In the genomic region with DNA sequence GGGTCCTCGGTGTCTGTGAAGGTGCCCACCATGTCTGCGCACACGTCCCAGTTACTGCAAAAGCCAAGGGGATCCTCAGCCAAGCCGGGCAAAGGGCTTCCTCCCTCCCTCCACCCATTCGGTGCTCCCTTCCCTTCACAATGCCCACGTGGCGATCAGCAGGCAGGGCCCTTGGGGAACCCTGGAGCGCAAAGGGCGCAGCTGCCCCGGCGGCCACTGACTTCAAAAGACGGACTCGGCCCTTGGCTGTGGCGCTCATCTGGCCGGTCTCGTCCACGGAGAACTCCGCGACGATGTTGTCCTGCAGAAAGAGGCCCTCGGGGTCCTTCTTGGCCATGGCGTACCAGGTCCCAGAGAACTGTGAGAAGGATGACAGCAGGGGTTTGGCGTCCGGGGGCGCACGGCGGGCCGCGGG, we compare ENCODE assay signal across 15 cellular contexts. TPM values are rescaled to one million over a fixed set of nuclear protein-coding genes. Genes with fewer than 3 reads are reported as not detected.
DNase-seq lines count a peak whose midpoint lies in the region; ATAC-seq lines count a peak whose summit lies in the region.
"Had no signal": no experiment of that assay in that cellular context is flagged by ENCODE, and none has a peak within 500 bp of the region (broad histone marks: within the 10 kb centered on the region; RNA-seq: fewer than 3 reads in every experiment).

No MANE protein-coding gene starts in this region.

- H3K4me1 ChIP-seq in ES-I3 (ENCODE audit: insufficient read depth, low read length): no peaks in the 10 kb centered on the region
- H3K4me1 ChIP-seq in iPS-20b (ENCODE audit: insufficient read depth, low read length): 0 out of 2 replicates have a peak, but pooled peaks cover 6% of the 10 kb centered on the region
- H3K4me1 ChIP-seq: BLaER1 had no signal

- H3K9me3 ChIP-seq in ES-I3 (ENCODE audit: control insufficient read depth, insufficient read depth, low read length) (no peaks in the 10 kb centered on the region), iPS-20b (ENCODE audit: insufficient read depth, low read depth, low read length) (no peaks in the 10 kb centered on the region)
- H3K9me3 ChIP-seq: transverse colon had no signal

- peak overlapping the region; percentile 58; the same call in 1 of the 2 replicates for H3K4me3 ChIP-seq in iPS-20b (ENCODE audit: low read length)
- H3K4me3 ChIP-seq: BLaER1, K562 had no signal

- peaks cover 40% of the 10 kb centered on the region for H3K27me3 Mint-ChIP-seq in activated CD8-positive, alpha-beta T cell treated with anti-CD3 and anti-CD28 coated beads, Interleukin-2, amount 10 ng/mL, durations not matched to agents 7 days and 5 days (ENCODE audit: low read depth)
- H3K27me3 Mint-ChIP-seq in T-cell: peaks cover 29 to 45% of the 10 kb centered on the region in 2 donors

- H3K27ac ChIP-seq in iPS-20b (ENCODE audit: low read length): no peak overlapping the region
- H3K27ac ChIP-seq: BLaER1, transverse colon had no signal

- H3K36me3 ChIP-seq in ES-I3 (ENCODE audit: insufficient read depth, low read length): no peaks in the 10 kb centered on the region
- no peaks in the 10 kb centered on the region for H3K36me3 ChIP-seq in iPS-20b (ENCODE audit: insufficient read depth, low read depth, low read length)
- H3K36me3 ChIP-seq: BLaER1, transverse colon had no signal

- H3K4me3 Mint-ChIP-seq in activated CD8-positive, alpha-beta T cell treated with anti-CD3 and anti-CD28 coated beads, Interleukin-2, amount 10 ng/mL, durations not matched to agents 7 days and 5 days: no peak overlapping the region
- no peak overlapping the region for H3K4me3 Mint-ChIP-seq in T-cell
- H3K4me3 Mint-ChIP-seq: activated naive CD8-positive, alpha-beta T cell treated with anti-CD3 and anti-CD28 coated beads, Interleukin-2, amount 50 U/mL, for 24 hours had no signal

- H3K9ac ChIP-seq in ES-I3 (ENCODE audit: low read depth, low read length) (peak overlapping the region; percentile 33; the same call in 1 of the 2 replicates), iPS-20b (ENCODE audit: low read depth, low read length) (no peak overlapping the region)
- H3K9ac ChIP-seq: BLaER1 had no signal

- peaks cover 71% of the 10 kb centered on the region for H3K27me3 ChIP-seq in iPS-20b (ENCODE audit: insufficient read depth, low read length)
- H3K27me3 ChIP-seq: BLaER1 had no signal

- H3K27ac Mint-ChIP-seq in activated CD8-positive, alpha-beta T cell treated with anti-CD3 and anti-CD28 coated beads, Interleukin-2, amount 10 ng/mL, durations not matched to agents 7 days and 5 days: no peak overlapping the region
- no peak overlapping the region for H3K27ac Mint-ChIP-seq in T-cell
- H3K27ac Mint-ChIP-seq: activated naive CD8-positive, alpha-beta T cell treated with anti-CD3 and anti-CD28 coated beads, Interleukin-2, amount 50 U/mL, for 24 hours had no signal

- ATAC-seq in activated CD8-positive, alpha-beta T cell treated with anti-CD3 and anti-CD28 coated beads, Interleukin-2, amount 10 ng/mL, durations not matched to agents 7 days and 5 days: no peak
- no peak for ATAC-seq in T-cell (replicated peaks in 1 of 4)
- ATAC-seq: K562 had no signal

- CTCF ChIA-PET in activated CD8-positive, alpha-beta T cell treated with anti-CD3 and anti-CD28 coated beads, Interleukin-2, amount 10 ng/mL, durations not matched to agents 7 days and 5 days (lab: Charles Lee): no interaction called here
- CTCF ChIA-PET in T-cell (lab: Charles Lee): no interaction called here

- H3K4me1 Mint-ChIP-seq in activated CD8-positive, alpha-beta T cell treated with anti-CD3 and anti-CD28 coated beads, Interleukin-2, amount 10 ng/mL, durations not matched to agents 7 days and 5 days (ENCODE audit: low read depth): no peaks in the 10 kb centered on the region
- no peaks in the 10 kb centered on the region for H3K4me1 Mint-ChIP-seq in T-cell
- H3K4me1 Mint-ChIP-seq: activated naive CD8-positive, alpha-beta T cell treated with anti-CD3 and anti-CD28 coated beads, Interleukin-2, amount 50 U/mL, for 24 hours had no signal

- H3K9me3 Mint-ChIP-seq in activated CD8-positive, alpha-beta T cell treated with anti-CD3 and anti-CD28 coated beads, Interleukin-2, amount 10 ng/mL, durations not matched to agents 7 days and 5 days (ENCODE audit: insufficient read depth): no peaks in the 10 kb centered on the region
- H3K9me3 Mint-ChIP-seq in T-cell: no peaks in the 10 kb centered on the region
- H3K9me3 Mint-ChIP-seq: activated naive CD8-positive, alpha-beta T cell treated with anti-CD3 and anti-CD28 coated beads, Interleukin-2, amount 50 U/mL, for 24 hours had no signal

- peak; percentile 3 for DNase-seq in astrocyte of the hippocampus (ENCODE audit: low read depth, low spot score)
- DNase-seq in retina: peak; percentile 43
- DNase-seq in activated CD8-positive, alpha-beta T cell treated with anti-CD3 and anti-CD28 coated beads, Interleukin-2, amount 10 ng/mL, durations not matched to agents 7 days and 5 days: no peak
- DNase-seq in HCEC 1CT: no peak
- no peak for DNase-seq in T-cell
- no peak for DNase-seq in NCI-H2196 (lab: John Stamatoyannopoulos, UW; ENCODE audit: unreplicated experiment)
- DNase-seq: activated naive CD8-positive, alpha-beta T cell treated with anti-CD3 and anti-CD28 coated beads, Interleukin-2, amount 50 U/mL, for 24 hours; NCI-H2081; transverse colon had no signal

- POLR2A ChIA-PET in activated CD8-positive, alpha-beta T cell treated with anti-CD3 and anti-CD28 coated beads, Interleukin-2, amount 10 ng/mL, durations not matched to agents 7 days and 5 days (lab: Charles Lee): no interaction called here
- POLR2A ChIA-PET in T-cell (lab: Charles Lee): no interaction called here

- H3K36me3 Mint-ChIP-seq in activated CD8-positive, alpha-beta T cell treated with anti-CD3 and anti-CD28 coated beads, Interleukin-2, amount 10 ng/mL, durations not matched to agents 7 days and 5 days (ENCODE audit: low read depth): no peaks in the 10 kb centered on the region
- H3K36me3 Mint-ChIP-seq in T-cell: no peaks in the 10 kb centered on the region

RNA-seq across cellular contexts. Expression of gene RBP4, which starts 0.6 kb away (rescaled TPM):
- not detected for total RNA-seq in activated CD8-positive, alpha-beta T cell treated with anti-CD3 and anti-CD28 coated beads, Interleukin-2, amount 10 ng/mL, durations not matched to agents 7 days and 5 days
- 1 to 10 TPM in 3 of 5 donors, not detected in 2; 1.3 to 3.8 (median 2.5) TPM for total RNA-seq in T-cell
- total RNA-seq: fibroblast of lung, kidney epithelial cell had no signal

RNA-seq across cellular contexts. Expression of gene PDE6C, which starts 11.9 kb away (rescaled TPM):
- total RNA-seq in activated CD8-positive, alpha-beta T cell treated with anti-CD3 and anti-CD28 coated beads, Interleukin-2, amount 10 ng/mL, durations not matched to agents 7 days and 5 days: not detected
- total RNA-seq in T-cell: not detected
- total RNA-seq: fibroblast of lung, K562, kidney epithelial cell, transverse colon had no signal

RNA-seq across cellular contexts. Expression of gene FFAR4, which starts 34.0 kb away (rescaled TPM):
- not detected for total RNA-seq in activated CD8-positive, alpha-beta T cell treated with anti-CD3 and anti-CD28 coated beads, Interleukin-2, amount 10 ng/mL, durations not matched to agents 7 days and 5 days
- not detected for total RNA-seq in T-cell
- total RNA-seq: fibroblast of lung, K562, kidney epithelial cell had no signal

Comparison
In these comparisons a context has a peak if more than half of its experiments do, and no peak if none do; other contexts are left out.
1. DNase-seq: peak in astrocyte of the hippocampus (single experiment) and retina (single experiment); none in activated CD8-positive, alpha-beta T cell treated with anti-CD3 and anti-CD28 coated beads, Interleukin-2, amount 10 ng/mL, durations not matched to agents 7 days and 5 days (single experiment), HCEC 1CT (single experiment), T-cell (0 of 34) and NCI-H2196 (single experiment).